ENCODE assay signal across 1 cellular context in genomic region chr6:73504160-73504559, GRCh38.
TF ChIP-seq lines count a peak whose summit lies in the region.

No MANE protein-coding gene starts in this region.

TF ChIP-seq in K562, 482 proteins besides CTCF, POLR2A, EP300 and RAD21:
- TF ChIP-seq ZNF121 (CRISPR knock-in tag; conservative IDR thresholded peaks at IDR 0.05) (peak; percentile 65), XRCC3 (IDR thresholded peaks at IDR 0.05) (no peak), BRF1 (IDR thresholded peaks at IDR 0.05; ENCODE audit: borderline replicate concordance, extremely low read depth, insufficient read length) (no peak), PML (IDR thresholded peaks at IDR 0.05; ENCODE audit: low read length) (no peak)
